In the genomic region with DNA sequence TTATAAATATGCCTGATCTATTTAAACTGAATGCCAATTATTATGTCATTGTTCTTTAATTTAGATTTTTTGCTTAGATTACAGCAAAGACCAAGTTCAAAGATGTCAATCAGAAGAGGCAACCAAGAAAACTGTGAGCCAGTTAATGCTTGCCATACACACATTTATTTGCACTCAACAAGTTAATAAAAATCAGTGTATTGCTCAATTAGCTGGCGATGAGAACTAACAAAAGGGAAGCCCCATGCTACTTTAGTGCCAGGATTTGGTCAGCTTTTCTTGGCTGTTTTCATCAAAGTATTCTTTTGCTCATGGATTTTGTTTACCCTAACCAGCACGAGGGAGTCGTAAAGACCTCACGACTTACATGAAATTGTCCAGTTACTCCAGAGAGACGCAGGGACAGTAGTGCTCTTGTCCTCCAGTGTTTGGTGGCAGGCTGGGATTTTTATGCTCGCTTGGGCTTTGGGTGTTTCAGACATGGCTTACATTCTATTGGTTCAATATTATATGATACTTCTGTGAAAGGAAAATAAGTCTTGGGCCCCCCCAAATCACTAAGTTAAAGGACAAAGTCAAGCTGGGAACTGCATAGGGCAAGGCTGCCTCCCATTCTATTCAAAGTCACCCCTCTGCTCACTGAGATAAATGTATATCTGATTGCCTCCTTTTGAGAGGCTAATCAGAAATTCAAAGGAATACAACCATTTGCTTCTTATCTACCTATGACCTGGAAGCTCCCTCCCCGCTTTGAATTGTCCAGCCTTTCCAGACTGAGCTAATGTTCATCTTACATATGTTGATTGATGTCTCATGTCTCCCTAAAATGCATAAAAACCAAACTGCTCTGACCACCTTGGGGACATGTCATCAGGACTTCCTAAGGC, we compare ENCODE assay signal across 26 cellular contexts. TPM values are rescaled to one million over a fixed set of nuclear protein-coding genes. Genes with fewer than 3 reads are reported as not detected.
"Had no signal": no experiment of that assay in that cellular context is flagged by ENCODE, and none has a peak within 500 bp of the region (broad histone marks: within the 10 kb centered on the region; RNA-seq: fewer than 3 reads in every experiment).

No MANE protein-coding gene starts in this region.

- H3K36me3 Mint-ChIP-seq: immature natural killer cell; memory B cell; natural killer cell; stimulated activated effector memory CD8-positive, alpha-beta T cell treated with anti-CD3 and anti-CD28 coated beads, Interleukin-12 subunit alpha, Interleukin-12 subunit beta, amount 100 ng/mL, for 72 hours had no signal

- H3K9me3 ChIP-seq: esophagus muscularis mucosa, right lobe of liver, thyroid gland, vagina had no signal

- DNase-seq: effector CD8-positive, alpha-beta T cell; hypothalamus; immature natural killer cell; islet precursor cell; natural killer cell; right lobe of liver; stimulated activated CD4-positive, alpha-beta T cell treated with anti-CD3 and anti-CD28 coated beads, Interleukin-12 subunit alpha, Interleukin-12 subunit beta, amount 100 ng/mL, for 4 hours; stimulated activated CD4-positive, alpha-beta T cell treated with anti-CD3 and anti-CD28 coated beads, Interleukin-1b, Interleukin-23, amount 100 ng/mL, for 48 hours; stimulated activated CD4-positive, alpha-beta T cell treated with anti-CD3 and anti-CD28 coated beads, Interleukin-4, amount 100 ng/mL, for 1 hour; stimulated activated naive CD4-positive, alpha-beta T cell treated with Interleukin-2 at 50 U/mL for 16 hours; stomach; thyroid gland; trophoblast cell had no signal

- H3K4me1 ChIP-seq: esophagus muscularis mucosa, parathyroid adenoma, right lobe of liver, stomach, thyroid gland, vagina had no signal

- H3K27ac Mint-ChIP-seq: dendritic cell treated with granulocyte-macrophage colony-stimulating factor and Interleukin-4, amounts not matched to agents 40 ng/mL and 50 ng/mL, for 4 days; immature natural killer cell; memory B cell; natural killer cell; progenitor cell of endocrine pancreas; stimulated activated effector memory CD8-positive, alpha-beta T cell treated with anti-CD3 and anti-CD28 coated beads, Interleukin-12 subunit alpha, Interleukin-12 subunit beta, amount 100 ng/mL, for 72 hours had no signal

- H3K36me3 ChIP-seq: esophagus muscularis mucosa, neutrophil, right lobe of liver, stomach, thyroid gland, vagina had no signal

- H3K27me3 ChIP-seq: thyroid gland, vagina had no signal

- H3K27ac ChIP-seq: esophagus muscularis mucosa, neutrophil, parathyroid adenoma, right lobe of liver, stomach, thyroid gland, vagina had no signal

- H3K9me3 Mint-ChIP-seq: dendritic cell treated with granulocyte-macrophage colony-stimulating factor and Interleukin-4, amounts not matched to agents 40 ng/mL and 50 ng/mL, for 4 days; memory B cell; natural killer cell; neural crest cell; stimulated activated effector memory CD8-positive, alpha-beta T cell treated with anti-CD3 and anti-CD28 coated beads, Interleukin-12 subunit alpha, Interleukin-12 subunit beta, amount 100 ng/mL, for 72 hours had no signal

- H3K9ac ChIP-seq: parathyroid adenoma had no signal

- H3K4me3 Mint-ChIP-seq: dendritic cell treated with granulocyte-macrophage colony-stimulating factor and Interleukin-4, amounts not matched to agents 40 ng/mL and 50 ng/mL, for 4 days; immature natural killer cell; memory B cell; natural killer cell; neural crest cell; stimulated activated effector memory CD8-positive, alpha-beta T cell treated with anti-CD3 and anti-CD28 coated beads, Interleukin-12 subunit alpha, Interleukin-12 subunit beta, amount 100 ng/mL, for 72 hours had no signal

- H3K4me2 ChIP-seq: smooth muscle cell had no signal

- H3K4me3 ChIP-seq: esophagus muscularis mucosa, lung, right lobe of liver, smooth muscle cell, stomach, thyroid gland, vagina had no signal

- H3K79me2 ChIP-seq: parathyroid adenoma had no signal

- FAIRE-seq: endothelial cell of umbilical vein, frontal cortex had no signal

- H3K4me1 Mint-ChIP-seq: immature natural killer cell; memory B cell; natural killer cell; neural crest cell; stimulated activated effector memory CD8-positive, alpha-beta T cell treated with anti-CD3 and anti-CD28 coated beads, Interleukin-12 subunit alpha, Interleukin-12 subunit beta, amount 100 ng/mL, for 72 hours had no signal

- H2AFZ ChIP-seq: parathyroid adenoma had no signal

RNA-seq across cellular contexts. Expression of gene B4GALNT1, which starts 7.4 kb away (rescaled TPM):
- polyA plus RNA-seq: immature natural killer cell had no signal
